Comparison of ENCODE assay signal across 10 cellular contexts in genomic region chr17:31900877-31901276, GRCh38. TPM values are rescaled to one million over a fixed set of nuclear protein-coding genes. Genes with fewer than 3 reads are reported as not detected.
DNase-seq lines count a peak whose midpoint lies in the region; ATAC-seq, FAIRE-seq and TF ChIP-seq lines count a peak whose summit lies in the region.
"Had no signal": no experiment of that assay in that cellular context is flagged by ENCODE, and none has a peak within 500 bp of the region (broad histone marks: within the 10 kb centered on the region; RNA-seq: fewer than 3 reads in every experiment).

No MANE protein-coding gene starts in this region.

- H4K20me1 ChIP-seq in keratinocyte (ENCODE audit: control insufficient read depth, extremely low read depth, insufficient read depth, low read length), result no peaks in the 10 kb centered on the region

- no peak for TF ChIP-seq CTCF in VCaP (conservative IDR thresholded peaks at IDR 0.05)
- no peak for TF ChIP-seq CTCF in keratinocyte (optimal IDR thresholded peaks at IDR 0.05 in 1 of 3, IDR thresholded peaks at IDR 0.05 in 1 of 3, conservative IDR thresholded peaks at IDR 0.05 in 1 of 3; ENCODE audit: extremely low read depth in 1 of 3, insufficient read depth in 2 of 3, low read length in 3 of 3)
- TF ChIP-seq CTCF in upper lobe of left lung (IDR thresholded peaks at IDR 0.05), result no peak
- TF ChIP-seq CTCF in GM13976 (IDR thresholded peaks at IDR 0.05; ENCODE audit: borderline replicate concordance, control extremely low read depth, extremely low read depth, insufficient read depth, missing control alignments), result no peak

- in situ Hi-C loops in GM13976 (cut with MboI; ENCODE audit: low sequenced_read_pairs, unreplicated experiment), result no loop called here

- H3K4me1 Mint-ChIP-seq in activated naive CD4-positive, alpha-beta T cell treated with anti-CD3 and anti-CD28 coated beads, Interleukin-2, amount 50 U/mL, for 24 hours, result peaks cover 24% of the 10 kb centered on the region
- peaks cover 17% of the 10 kb centered on the region for H3K4me1 Mint-ChIP-seq in activated CD4-positive, alpha-beta T cell treated with anti-CD3 and anti-CD28 coated beads for 36 hours

- no peaks in the 10 kb centered on the region for H3K27me3 Mint-ChIP-seq in activated naive CD4-positive, alpha-beta T cell treated with anti-CD3 and anti-CD28 coated beads, Interleukin-2, amount 50 U/mL, for 24 hours
- H3K27me3 Mint-ChIP-seq in activated CD4-positive, alpha-beta T cell treated with anti-CD3 and anti-CD28 coated beads for 36 hours, result no peaks in the 10 kb centered on the region
- H3K27me3 Mint-ChIP-seq: T-cell had no signal

- H3K4me3 ChIP-seq in keratinocyte (ENCODE audit: control insufficient read depth in 2 of 3, extremely low read depth in 1 of 3, insufficient read depth in 2 of 3, low read depth in 1 of 3, low read length in 3 of 3) (peak overlapping the region; percentile 92 to 98 (median 96)), upper lobe of left lung (peak overlapping the region; percentile 57 to 94 (median 87))

- H3K9ac ChIP-seq in keratinocyte (ENCODE audit: control insufficient read depth, extremely low read depth, insufficient read depth, low read length), result peak overlapping the region; percentile 84

- no peak for TF ChIP-seq EP300 in upper lobe of left lung (IDR thresholded peaks at IDR 0.05)

- 8 to 13% methylated on average over 5 of the region's 5 CpGs for WGBS in upper lobe of left lung, 2 donors

- H3K9me3 Mint-ChIP-seq in activated naive CD4-positive, alpha-beta T cell treated with anti-CD3 and anti-CD28 coated beads, Interleukin-2, amount 50 U/mL, for 24 hours, result no peaks in the 10 kb centered on the region
- H3K9me3 Mint-ChIP-seq in activated CD4-positive, alpha-beta T cell treated with anti-CD3 and anti-CD28 coated beads for 36 hours (ENCODE audit: low read depth), result no peaks in the 10 kb centered on the region
- H3K9me3 Mint-ChIP-seq: natural killer cell, T-cell had no signal

- ATAC-seq in upper lobe of left lung (ENCODE audit: low FRiP score in 2 of 2), result no peak
- ATAC-seq in activated CD4-positive, alpha-beta T cell treated with anti-CD3 and anti-CD28 coated beads for 36 hours, result no peak

- H3K79me2 ChIP-seq in keratinocyte (ENCODE audit: control insufficient read depth, insufficient read depth, low read length), result peaks cover 31% of the 10 kb centered on the region

- H3K27ac ChIP-seq in VCaP, result peak overlapping the region; percentile 93
- H3K27ac ChIP-seq in keratinocyte (ENCODE audit: control insufficient read depth, insufficient read depth, low read length), result peak overlapping the region; percentile 89
- peak overlapping the region in 2 of 4 donors; percentile 65 to 72 for H3K27ac ChIP-seq in upper lobe of left lung

- no peaks in the 10 kb centered on the region for H3K9me1 ChIP-seq in keratinocyte (ENCODE audit: control insufficient read depth, extremely low read depth, insufficient read depth, low read length)

- peak overlapping the region; percentile 74 for H3K4me2 ChIP-seq in keratinocyte (ENCODE audit: control insufficient read depth, extremely low read depth, insufficient read depth, low read depth, low read length)

- FAIRE-seq in keratinocyte (lab: Jason Lieb, UNC), result no peak

- H3K4me1 ChIP-seq in keratinocyte (ENCODE audit: control insufficient read depth, extremely low read depth, insufficient read depth, low read length) (peaks cover 4% of the 10 kb centered on the region), upper lobe of left lung (peaks cover 9 to 20% (median 11%) of the 10 kb centered on the region in 4 donors)

- intact Hi-C loops in activated CD4-positive, alpha-beta T cell treated with anti-CD3 and anti-CD28 coated beads for 36 hours (cut with DNase I, micrococcal nuclease), result loop anchor here (1.0 to 10.0 kb wide), 14 partner anchors 18 to 579 kb away; partner anchors contain the start of genes COPRS (in 2 of the 2), SUZ12 (in 2 of the 2), EVI2A (in 1 of the 2) and LRRC37B (in 1 of the 2)

- TF ChIP-seq POLR2A in upper lobe of left lung (IDR thresholded peaks at IDR 0.05), result no peak

- POLR2A ChIA-PET in activated CD4-positive, alpha-beta T cell treated with anti-CD3 and anti-CD28 coated beads for 36 hours (lab: Charles Lee), result interaction anchor here (0.5 to 1.8 kb wide), 8 partner anchors 10 to 1516 kb away, joined by 3 to 11 read pairs (median 4); partner anchors contain the start of gene SUZ12

- H2AFZ ChIP-seq in keratinocyte (ENCODE audit: control insufficient read depth, low read length), result peak overlapping the region; percentile 99

- H3K4me3 Mint-ChIP-seq in activated naive CD4-positive, alpha-beta T cell treated with anti-CD3 and anti-CD28 coated beads, Interleukin-2, amount 50 U/mL, for 24 hours, result no peak overlapping the region
- H3K4me3 Mint-ChIP-seq in activated CD4-positive, alpha-beta T cell treated with anti-CD3 and anti-CD28 coated beads for 36 hours, result no peak overlapping the region
- H3K4me3 Mint-ChIP-seq: natural killer cell, T-cell had no signal

- peak overlapping the region; percentile 12 for H3K27ac Mint-ChIP-seq in activated naive CD4-positive, alpha-beta T cell treated with anti-CD3 and anti-CD28 coated beads, Interleukin-2, amount 50 U/mL, for 24 hours
- no peak overlapping the region for H3K27ac Mint-ChIP-seq in activated CD4-positive, alpha-beta T cell treated with anti-CD3 and anti-CD28 coated beads for 36 hours
- H3K27ac Mint-ChIP-seq: natural killer cell, T-cell had no signal

- H3K9me3 ChIP-seq in keratinocyte (ENCODE audit: control insufficient read depth, low read depth, low read length) (no peaks in the 10 kb centered on the region), upper lobe of left lung (no peaks in the 10 kb centered on the region)

- CTCF ChIA-PET in activated CD4-positive, alpha-beta T cell treated with anti-CD3 and anti-CD28 coated beads for 36 hours (lab: Charles Lee), result interaction anchor here (0.6 to 1.9 kb wide), 17 partner anchors 8 to 543 kb away, joined by 3 to 10 read pairs (median 5); partner anchors contain the start of genes COPRS, LRRC37B, PSMD11 and RHOT1

- no peak for DNase-seq in activated naive CD4-positive, alpha-beta T cell (lab: John Stamatoyannopoulos, UW)
- DNase-seq in keratinocyte (ENCODE audit: low read depth, low spot score), result no peak
- DNase-seq in upper lobe of left lung, result no peak
- no peak for DNase-seq in NCI-H1694 (lab: John Stamatoyannopoulos, UW)
- DNase-seq in activated CD4-positive, alpha-beta T cell treated with anti-CD3 and anti-CD28 coated beads for 36 hours, result no peak
- DNase-seq in GM13976 (ENCODE audit: low spot score), result no peak

- dilution Hi-C loops in keratinocyte (cut with MboI; ENCODE audit: extremely low pct_ligation_motif_present, low sequenced_read_pairs), result no loop called here

- peaks cover 8% of the 10 kb centered on the region for H3K36me3 Mint-ChIP-seq in activated naive CD4-positive, alpha-beta T cell treated with anti-CD3 and anti-CD28 coated beads, Interleukin-2, amount 50 U/mL, for 24 hours
- peaks cover 19% of the 10 kb centered on the region for H3K36me3 Mint-ChIP-seq in activated CD4-positive, alpha-beta T cell treated with anti-CD3 and anti-CD28 coated beads for 36 hours (ENCODE audit: low read depth)
- H3K36me3 Mint-ChIP-seq: natural killer cell had no signal

- peaks cover 18 to 21% of the 10 kb centered on the region in 2 experiments for H3K36me3 ChIP-seq in keratinocyte (ENCODE audit: control insufficient read depth in 2 of 2, extremely low read depth in 1 of 2, insufficient read depth in 2 of 2, low read length in 2 of 2)
- peaks cover 0 to 38% (median 24%) of the 10 kb centered on the region in 4 donors for H3K36me3 ChIP-seq in upper lobe of left lung

- no peaks in the 10 kb centered on the region for H3K27me3 ChIP-seq in keratinocyte (ENCODE audit: control insufficient read depth, extremely low read depth, insufficient read depth, low read length)
- H3K27me3 ChIP-seq in upper lobe of left lung, result no peaks in the 10 kb centered on the region

RNA-seq across cellular contexts. Expression of gene UTP6, which starts 0.6 kb away (rescaled TPM):
- polyA plus RNA-seq in keratinocyte, result 32.5 to 82.9 TPM (median 35.8 TPM) in 3 replicates
- 132 TPM for polyA plus RNA-seq in keratinocyte (2011; ENCODE audit: low read depth)
- polyA plus RNA-seq in keratinocyte (2011; cell fraction: cytosol; rRNA removed), result 21.8 and 42.7 TPM in 2 replicates
- polyA plus RNA-seq in keratinocyte (2011; cell fraction: nucleus; rRNA removed), result 53.5 and 82.2 TPM in 2 replicates
- 54.6 and 72.7 TPM in 2 replicates for polyA plus RNA-seq in keratinocyte (2012; ENCODE audit: low replicate concordance)
- 3.0 to 29.2 TPM (median 8.6 TPM) in 3 replicates for polyA minus RNA-seq in keratinocyte
- polyA minus RNA-seq in keratinocyte (2011; cell fraction: cytosol; rRNA and poly(A)+ RNA removed), result 10.7 TPM
- 10.0 and 25.0 TPM in 2 replicates for polyA minus RNA-seq in keratinocyte (2011; cell fraction: nucleus; rRNA and poly(A)+ RNA removed)
- 10 to 100 TPM; 19.9 to 63.9 (median 40.5) TPM for total RNA-seq in upper lobe of left lung
- total RNA-seq in activated CD4-positive, alpha-beta T cell treated with anti-CD3 and anti-CD28 coated beads for 36 hours, result 100 to 1,000 TPM in 1 of 2 experiments, 10 to 100 TPM in 1; 93.5 to 125 TPM

RNA-seq across cellular contexts. Expression of gene SUZ12, which starts 35.9 kb away (rescaled TPM):
- 10.4 to 20.8 TPM (median 12.9 TPM) in 3 replicates for polyA plus RNA-seq in keratinocyte
- polyA plus RNA-seq in keratinocyte (2011; ENCODE audit: low read depth), result 47.6 TPM
- 9.2 and 18.3 TPM in 2 replicates for polyA plus RNA-seq in keratinocyte (2011; cell fraction: cytosol; rRNA removed)
- polyA plus RNA-seq in keratinocyte (2011; cell fraction: nucleus; rRNA removed), result 13.6 and 18.8 TPM in 2 replicates
- 12.3 and 15.2 TPM in 2 replicates for polyA plus RNA-seq in keratinocyte (2012; ENCODE audit: low replicate concordance)
- 1.4 to 15.9 TPM (median 6.9 TPM) in 3 replicates for polyA minus RNA-seq in keratinocyte
- polyA minus RNA-seq in keratinocyte (2011; cell fraction: cytosol; rRNA and poly(A)+ RNA removed), result 9.0 TPM
- polyA minus RNA-seq in keratinocyte (2011; cell fraction: nucleus; rRNA and poly(A)+ RNA removed), result 7.7 and 16.1 TPM in 2 replicates
- total RNA-seq in upper lobe of left lung, result 10 to 100 TPM in 5 of 6 donors, 1 to 10 TPM in 1; 8.5 to 38.5 (median 18.7) TPM
- 10 to 100 TPM; 67.2 to 77.1 TPM for total RNA-seq in activated CD4-positive, alpha-beta T cell treated with anti-CD3 and anti-CD28 coated beads for 36 hours

RNA-seq across cellular contexts. Expression of gene COPRS, which starts 41.8 kb away (rescaled TPM):
- polyA plus RNA-seq in keratinocyte, result 19.2 to 41.3 TPM (median 30.3 TPM) in 3 replicates
- 51.9 TPM for polyA plus RNA-seq in keratinocyte (2011; ENCODE audit: low read depth)
- 36.2 and 38.9 TPM in 2 replicates for polyA plus RNA-seq in keratinocyte (2011; cell fraction: cytosol; rRNA removed)
- 13.9 and 14.8 TPM in 2 replicates for polyA plus RNA-seq in keratinocyte (2011; cell fraction: nucleus; rRNA removed)
- polyA plus RNA-seq in keratinocyte (2012; ENCODE audit: low replicate concordance), result 31.9 and 38.4 TPM in 2 replicates
- polyA minus RNA-seq in keratinocyte, result 8.0 to 26.7 TPM (median 19.1 TPM) in 3 replicates
- 22.8 TPM for polyA minus RNA-seq in keratinocyte (2011; cell fraction: cytosol; rRNA and poly(A)+ RNA removed)
- 2.6 and 4.1 TPM in 2 replicates for polyA minus RNA-seq in keratinocyte (2011; cell fraction: nucleus; rRNA and poly(A)+ RNA removed)
- 10 to 100 TPM; 13.6 to 84.8 (median 44.1) TPM for total RNA-seq in upper lobe of left lung
- total RNA-seq in activated CD4-positive, alpha-beta T cell treated with anti-CD3 and anti-CD28 coated beads for 36 hours, result 10 to 100 TPM; 35.0 to 41.3 TPM
